8 cellular contexts compared by ENCODE assay signal in the genomic region with DNA sequence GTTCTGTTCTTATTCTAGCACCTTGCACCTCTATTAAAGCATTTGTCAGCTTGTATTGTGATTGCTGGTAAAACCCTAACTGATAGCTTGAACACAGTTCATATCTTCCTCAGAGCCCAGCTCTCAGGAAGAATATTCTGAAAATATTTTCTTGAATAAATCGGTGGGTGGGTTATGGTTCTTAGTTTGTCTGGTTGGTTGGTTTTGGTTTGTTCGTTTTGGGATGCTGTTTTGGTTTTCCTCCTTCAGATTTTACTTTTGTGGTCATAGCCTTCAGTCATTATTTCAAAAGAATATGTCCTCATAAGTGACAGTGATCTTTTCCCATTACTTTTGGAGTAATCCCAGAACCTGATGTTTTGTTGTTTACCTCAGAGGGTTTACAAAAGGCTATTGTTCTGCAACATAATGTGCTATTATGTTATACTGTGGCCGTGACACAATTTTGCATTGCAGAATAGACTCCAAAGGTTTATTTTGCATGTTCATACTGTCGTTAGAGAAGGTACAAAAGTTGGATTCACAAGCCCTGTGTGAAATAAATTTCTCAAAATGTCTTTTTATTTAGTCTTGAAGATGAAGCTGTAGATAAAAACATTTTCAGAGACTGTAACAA. TPM values are rescaled to one million over a fixed set of nuclear protein-coding genes. Genes with fewer than 3 reads are reported as not detected.
DNase-seq lines count a peak whose midpoint lies in the region; FAIRE-seq and TF ChIP-seq lines count a peak whose summit lies in the region.

No MANE protein-coding gene starts in this region.

- peak overlapping the region; percentile 99 for H3K4me2 ChIP-seq in Karpas-422 (ENCODE audit: low read depth, low read length, poor library complexity, severe bottlenecking)

- no peaks in the 10 kb centered on the region for H3K9me2 ChIP-seq in Karpas-422 (replicated peaks; ENCODE audit: insufficient read depth, low read length)

- peak overlapping the region; percentile 88 for H3K9ac ChIP-seq in Karpas-422 (ENCODE audit: low read length)

- H3K27ac ChIP-seq in Karpas-422 (ENCODE audit: low read length) (peak overlapping the region; percentile 91), breast epithelium (peak overlapping the region; percentile 99)

- H3K4me1 ChIP-seq in Karpas-422 (ENCODE audit: low read length): peaks cover 40% of the 10 kb centered on the region
- peaks cover 0 to 20% of the 10 kb centered on the region in 2 donors for H3K4me1 ChIP-seq in breast epithelium

- no peaks in the 10 kb centered on the region for H3K27me3 ChIP-seq in Karpas-422 (ENCODE audit: low read length)
- H3K27me3 ChIP-seq in breast epithelium: no peaks in the 10 kb centered on the region

- peaks cover 12% of the 10 kb centered on the region for H3K36me3 ChIP-seq in Karpas-422 (ENCODE audit: insufficient read depth, low read length)
- H3K36me3 ChIP-seq in breast epithelium: no peaks in the 10 kb centered on the region

- no peak for TF ChIP-seq CTCF in breast epithelium (IDR thresholded peaks at IDR 0.05)

- intact Hi-C loops in breast epithelium (cut with DNase I; ENCODE audit: low total_unique reads): no loop called here

- H3K4me3 ChIP-seq in Karpas-422 (ENCODE audit: low read length): peak overlapping the region; percentile 78
- H3K4me3 ChIP-seq in breast epithelium: peak overlapping the region in 2 of 3 donors; percentile 80 to 82

- H2AFZ ChIP-seq in Karpas-422 (ENCODE audit: low read length): peak overlapping the region; percentile 74

- peaks cover 46% of the 10 kb centered on the region for H3K79me2 ChIP-seq in Karpas-422 (ENCODE audit: low read length)

- FAIRE-seq in urothelium cell line (lab: Jason Lieb, UNC): no peak

- TF ChIP-seq POLR2A in breast epithelium (IDR thresholded peaks at IDR 0.05): no peak

- DNase-seq in Ammon's horn (ENCODE audit: low spot score) (peak; percentile 45), Karpas-422 (no peak), breast epithelium (ENCODE audit: low spot score in 2 of 2) (no peak), myocyte (ENCODE audit: low read depth) (peak; percentile 7), DMS114 treated with DMSO at 0.1 percent for 48 hours (lab: John Stamatoyannopoulos, UW; ENCODE audit: unreplicated experiment) (no peak), urothelium cell line (ENCODE audit: low spot score) (no peak), occipital lobe (lab: John Stamatoyannopoulos, UW) (no peak)
- no peak for DNase-seq in activated CD4-positive, CD25-positive, alpha-beta regulatory T cell treated with anti-CD3 and anti-CD28 coated beads, Interleukin-2, amount 50 U/mL, for 72 hours

- no peaks in the 10 kb centered on the region for H3K9me3 ChIP-seq in Karpas-422 (ENCODE audit: low read length)
- no peaks in the 10 kb centered on the region for H3K9me3 ChIP-seq in breast epithelium

- no peaks in the 10 kb centered on the region for H4K20me1 ChIP-seq in Karpas-422 (ENCODE audit: insufficient read depth, low read depth, low read length)

RNA-seq across cellular contexts. Expression of a gene that starts 2.7 kb away (rescaled TPM):
- total RNA-seq in Karpas-422 (2014; rRNA removed; shearing (Covaris generic); ENCODE audit: low replicate concordance): 19.9 and 27.2 TPM in 2 replicates
- total RNA-seq in breast epithelium (100 to 1,000 TPM in 2 of 3 donors, 10 to 100 TPM in 1; 57.9 to 145 (median 102) TPM), myocyte (53.3 and 82.5 TPM in 2 replicates), occipital lobe (67.4 TPM)
- polyA plus RNA-seq in myocyte (2012): 32.6 TPM

RNA-seq across cellular contexts. Expression of a gene that starts 2.9 kb away (rescaled TPM):
- 21.2 and 31.1 TPM in 2 replicates for total RNA-seq in Karpas-422 (2014; rRNA removed; shearing (Covaris generic); ENCODE audit: low replicate concordance)
- 10 to 100 TPM; 30.2 to 35.5 (median 34.5) TPM for total RNA-seq in breast epithelium
- 23.0 and 27.9 TPM in 2 replicates for total RNA-seq in myocyte
- polyA plus RNA-seq in myocyte (2012): 16.5 TPM
- 13.6 TPM for total RNA-seq in occipital lobe

Comparison
In these comparisons a context has a peak if more than half of its experiments do, and no peak if none do; other contexts are left out.
1. DNase-seq: peak in Ammon's horn (single experiment) and myocyte (single experiment); none in Karpas-422 (single experiment), breast epithelium (0 of 2), DMS114 treated with DMSO at 0.1 percent for 48 hours (single experiment), urothelium cell line (single experiment), activated CD4-positive, CD25-positive, alpha-beta regulatory T cell treated with anti-CD3 and anti-CD28 coated beads, Interleukin-2, amount 50 U/mL, for 72 hours (single experiment) and occipital lobe (single experiment).